In the genomic region with DNA sequence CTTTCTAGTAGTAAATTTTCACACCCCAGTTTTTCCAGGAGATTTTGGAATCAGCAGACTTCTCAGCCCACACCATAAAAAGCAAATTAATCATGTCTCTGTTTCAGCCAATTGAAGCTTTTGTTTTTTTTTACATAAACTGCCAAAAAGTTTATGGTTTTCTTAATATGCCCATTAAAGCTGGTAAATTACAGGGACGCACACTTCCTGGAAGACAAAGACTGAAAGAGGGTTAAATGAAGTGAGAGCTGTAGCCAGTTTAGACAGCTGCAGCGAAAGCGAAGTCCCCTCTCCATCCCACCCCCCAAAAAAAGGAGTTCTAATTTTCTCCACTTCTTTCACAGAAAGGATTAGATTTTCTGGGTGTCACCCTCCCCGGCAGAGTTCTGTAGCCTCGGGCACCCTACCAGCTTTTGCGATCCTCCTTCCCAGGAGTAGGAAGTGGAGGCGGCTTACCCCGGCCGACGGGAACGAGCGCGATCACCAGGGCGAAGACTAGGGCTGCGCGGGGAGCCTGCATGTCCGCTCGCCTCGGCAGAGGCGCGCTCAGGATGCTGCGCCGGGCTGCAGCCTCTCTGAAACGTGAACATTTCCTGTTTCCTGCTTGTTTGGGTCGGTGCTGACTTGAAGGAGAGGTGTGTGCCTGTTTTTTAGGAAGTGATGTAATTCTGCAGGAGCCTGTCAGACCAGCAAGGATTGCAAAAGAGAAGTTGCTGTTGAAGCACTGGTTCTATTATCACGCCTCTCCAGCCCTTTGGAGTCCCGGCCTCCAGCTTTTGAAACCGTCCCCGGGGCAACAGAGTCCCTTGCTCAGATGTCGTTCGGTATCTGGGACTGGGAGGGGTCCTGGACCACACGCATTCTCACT, we compare ENCODE assay signal across 8 cellular contexts. TPM values are rescaled to one million over a fixed set of nuclear protein-coding genes. Genes with fewer than 3 reads are reported as not detected.
A peak's percentile ranks its signal among the peaks of the same experiment; 100 is the strongest.
DNase-seq lines count a peak whose midpoint lies in the region; ATAC-seq lines count a peak whose summit lies in the region.

A gene with protein sequence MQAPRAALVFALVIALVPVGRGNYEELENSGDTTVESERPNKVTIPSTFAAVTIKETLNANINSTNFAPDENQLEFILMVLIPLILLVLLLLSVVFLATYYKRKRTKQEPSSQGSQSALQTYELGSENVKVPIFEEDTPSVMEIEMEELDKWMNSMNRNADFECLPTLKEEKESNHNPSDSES (minus strand): TSS at position 584 of the 868 bp plus-strand sequence. CDS start 64 bp downstream, at position 520.

- H3K4me3 Mint-ChIP-seq in T-helper 2 cell treated with Interferon-gamma antibody and Interleukin-4, amounts not matched to agents 5 μg/mL and 100 μg/mL, for 36 hours, result peak within 1 kb of the TSS; percentile 95

- peak within 1 kb of the TSS; percentile 92 for H3K27ac Mint-ChIP-seq in T-helper 2 cell treated with Interferon-gamma antibody and Interleukin-4, amounts not matched to agents 5 μg/mL and 100 μg/mL, for 36 hours

- no peaks in the 10 kb centered on the region for H3K9me3 Mint-ChIP-seq in T-helper 2 cell treated with Interferon-gamma antibody and Interleukin-4, amounts not matched to agents 5 μg/mL and 100 μg/mL, for 36 hours

- H3K36me3 Mint-ChIP-seq in T-helper 2 cell treated with Interferon-gamma antibody and Interleukin-4, amounts not matched to agents 5 μg/mL and 100 μg/mL, for 36 hours (ENCODE audit: low read depth), result no peaks in the 10 kb centered on the region

- DNase-seq in Daoy (ENCODE audit: low read depth), result peak; percentile 69
- peak; percentile 39 for DNase-seq in HuH-7.5 (ENCODE audit: low spot score)
- peak; percentile 65 for DNase-seq in T-helper 2 cell treated with Interferon-gamma antibody and Interleukin-4, amounts not matched to agents 5 μg/mL and 100 μg/mL, for 36 hours (ENCODE audit: low spot score)
- peak; percentile 83 for DNase-seq in astrocyte of the hippocampus (ENCODE audit: low read depth, low spot score)
- DNase-seq in skeletal muscle cell (ENCODE audit: low read depth), result peak; percentile 57
- no peak for DNase-seq in 8988T

- peak; percentile 87 for ATAC-seq in GM21526 (IDR thresholded peaks at IDR 0.05; ENCODE audit: low FRiP score, unreplicated experiment)

- peaks cover 51% of the 10 kb centered on the region for H3K4me1 Mint-ChIP-seq in T-helper 2 cell treated with Interferon-gamma antibody and Interleukin-4, amounts not matched to agents 5 μg/mL and 100 μg/mL, for 36 hours (ENCODE audit: low read depth)

- H3K4me3 ChIP-seq in iPS-11a (ENCODE audit: low read depth, low read length) (peak within 1 kb of the TSS; percentile 0), skeletal muscle cell (ENCODE audit: low read depth, low read length) (peak within 1 kb of the TSS; percentile 61)

- H3K27me3 Mint-ChIP-seq in T-helper 2 cell treated with Interferon-gamma antibody and Interleukin-4, amounts not matched to agents 5 μg/mL and 100 μg/mL, for 36 hours (ENCODE audit: low read depth), result no peaks in the 10 kb centered on the region

RNA-seq across cellular contexts. Expression of the gene that starts here (rescaled TPM):
- total RNA-seq in Daoy (2014; rRNA removed; shearing (Covaris generic)), result 2.6 and 11.2 TPM in 2 replicates
